12 cellular contexts compared by ENCODE assay signal in genomic region chr14:73477618-73478266, GRCh38. TPM values are rescaled to one million over a fixed set of nuclear protein-coding genes. Genes with fewer than 3 reads are reported as not detected.
A peak's percentile ranks its signal among the peaks of the same experiment; 100 is the strongest.
DNase-seq lines count a peak whose midpoint lies in the region; ATAC-seq, FAIRE-seq and TF ChIP-seq lines count a peak whose summit lies in the region.
"Had no signal": no experiment of that assay in that cellular context is flagged by ENCODE, and none has a peak within 500 bp of the region (broad histone marks: within the 10 kb centered on the region; RNA-seq: fewer than 3 reads in every experiment).

No MANE protein-coding gene starts in this region.

- H3K9me3 ChIP-seq in left ventricle myocardium inferior (replicated peaks) (no peaks in the 10 kb centered on the region), H1 (ENCODE audit: insufficient read depth in 2 of 2, low read depth in 1 of 2, low read length in 1 of 2) (no peaks in the 10 kb centered on the region), kidney (ENCODE audit: control insufficient read depth in 1 of 2, low read length in 2 of 2) (no peaks in the 10 kb centered on the region)

- no peak overlapping the region for H2BK12ac ChIP-seq in H1 (ENCODE audit: low read depth, low read length)

- no peak overlapping the region for H2BK15ac ChIP-seq in H1 (ENCODE audit: low read length)

- no peak overlapping the region for H4K5ac ChIP-seq in H1 (ENCODE audit: insufficient read length, low read depth, low read length)

- no peak overlapping the region for H3K18ac ChIP-seq in H1 (ENCODE audit: extremely low read depth, low read length)

- POLR2A ChIA-PET in H1 (lab: Charles Lee; ENCODE audit: partially characterized antibody): no interaction called here

- ATAC-seq in left ventricle myocardium superior (peak; percentile 43), HG03439 (IDR thresholded peaks at IDR 0.05; ENCODE audit: unreplicated experiment) (peak; percentile 70)
- peak; percentile 88 for ATAC-seq in stimulated activated memory B cell treated with anti-CD40 and anti-IgM and Interleukin-4, amounts not matched to agents 10 μg/mL and 1 μg/mL and 100 μg/mL, for 72 hours

- 95% methylated on average over 6 of the region's 6 CpGs; no CpG with 5 or more reads in 1 of the 2 experiments for WGBS in H1 (ENCODE audit: extremely low coverage in 1 of 2, insufficient coverage in 1 of 2, insufficient read length in 1 of 2, insufficient replicate concordance in 2 of 2, low coverage in 1 of 2, low lambda C conversion rate in 2 of 2, missing lambda C conversion rate in 1 of 2), 2 experiments

- no peak for TF ChIP-seq EP300 in H1 (IDR thresholded peaks at IDR 0.05; ENCODE audit: borderline replicate concordance in 1 of 2, low read depth in 2 of 2, low read length in 2 of 2)

- intact Hi-C loops in left ventricle myocardium superior (cut with micrococcal nuclease) (no loop called here), left ventricle myocardium inferior (cut with micrococcal nuclease) (loop anchor here (10.0 kb wide), 1 partner anchor 303 kb away; no protein-coding TSS in a partner anchor), kidney (cut with DNase I) (no loop called here)

- H3K9me3 Mint-ChIP-seq in stimulated activated memory B cell treated with anti-CD40 and anti-IgM and Interleukin-4, amounts not matched to agents 10 μg/mL and 1 μg/mL and 100 μg/mL, for 72 hours: no peaks in the 10 kb centered on the region
- H3K9me3 Mint-ChIP-seq: activated naive CD4-positive, alpha-beta T cell treated with anti-CD3 and anti-CD28 coated beads, Interleukin-2, amount 50 U/mL, for 24 hours had no signal

- no peaks in the 10 kb centered on the region for H3K79me2 ChIP-seq in H1 (ENCODE audit: control insufficient read depth in 1 of 2, insufficient read depth in 2 of 2, low read length in 2 of 2)

- no peaks in the 10 kb centered on the region for H3K79me1 ChIP-seq in H1 (ENCODE audit: low read depth, low read length)

- TF ChIP-seq RAD21 in H1 (IDR thresholded peaks at IDR 0.05 in 1 of 2, conservative IDR thresholded peaks at IDR 0.05 in 1 of 2; ENCODE audit: low read depth in 2 of 2, low read length in 2 of 2): no peak

- H3K23me2 ChIP-seq in H1 (ENCODE audit: low read depth, low read length): 0 out of 2 replicates have a peak, but pooled peaks cover 2% of the 10 kb centered on the region

- H3K4me1 ChIP-seq in left ventricle myocardium inferior (no peaks in the 10 kb centered on the region), H1 (replicated peaks in 1 of 4; ENCODE audit: control insufficient read depth in 3 of 4, insufficient read depth in 4 of 4, low read length in 3 of 4) (no peaks in the 10 kb centered on the region), kidney (ENCODE audit: control insufficient read depth in 1 of 2, insufficient read depth in 1 of 2, low read depth in 1 of 2, low read length in 2 of 2) (no peaks in the 10 kb centered on the region)

- H3K27ac Mint-ChIP-seq in stimulated activated memory B cell treated with anti-CD40 and anti-IgM and Interleukin-4, amounts not matched to agents 10 μg/mL and 1 μg/mL and 100 μg/mL, for 72 hours: no peak overlapping the region
- H3K27ac Mint-ChIP-seq: activated naive CD4-positive, alpha-beta T cell treated with anti-CD3 and anti-CD28 coated beads, Interleukin-2, amount 50 U/mL, for 24 hours had no signal

- no peak overlapping the region for H4K8ac ChIP-seq in H1 (ENCODE audit: extremely low read depth, insufficient read depth, low read length)

- no peak overlapping the region for H3K4me2 ChIP-seq in H1 (ENCODE audit: insufficient read depth in 1 of 2, low read depth in 2 of 2, low read length in 2 of 2)

- DNase-seq in left ventricle myocardium superior: no peak
- no peak for DNase-seq in left ventricle myocardium inferior
- no peak for DNase-seq in H1 (ENCODE audit: low read depth in 1 of 2, low spot score in 2 of 2)
- DNase-seq in mesenteric fat pad (ENCODE audit: low spot score): no peak
- no peak for DNase-seq in RKO (ENCODE audit: low spot score)
- DNase-seq in kidney: no peak
- DNase-seq: midbrain, NCI-H69 had no signal

- H4K91ac ChIP-seq in H1 (replicated peaks; ENCODE audit: insufficient read length, low read length): no peak overlapping the region

- H3K56ac ChIP-seq in H1 (replicated peaks; ENCODE audit: insufficient read length, low read depth, low read length): no peak overlapping the region

- no peak overlapping the region for H3K4me3 ChIP-seq in left ventricle myocardium inferior
- H3K4me3 ChIP-seq in H1 (ENCODE audit: extremely low read depth in 1 of 4, insufficient read depth in 2 of 4, low read depth in 3 of 4, low read length in 4 of 4): no peak overlapping the region
- H3K4me3 ChIP-seq in kidney (ENCODE audit: low read length in 2 of 2): no peak overlapping the region

- H3K4me1 Mint-ChIP-seq in stimulated activated memory B cell treated with anti-CD40 and anti-IgM and Interleukin-4, amounts not matched to agents 10 μg/mL and 1 μg/mL and 100 μg/mL, for 72 hours: peaks cover 7% of the 10 kb centered on the region
- H3K4me1 Mint-ChIP-seq: activated naive CD4-positive, alpha-beta T cell treated with anti-CD3 and anti-CD28 coated beads, Interleukin-2, amount 50 U/mL, for 24 hours had no signal

- no peak overlapping the region for H3K4me3 Mint-ChIP-seq in stimulated activated memory B cell treated with anti-CD40 and anti-IgM and Interleukin-4, amounts not matched to agents 10 μg/mL and 1 μg/mL and 100 μg/mL, for 72 hours
- H3K4me3 Mint-ChIP-seq: activated naive CD4-positive, alpha-beta T cell treated with anti-CD3 and anti-CD28 coated beads, Interleukin-2, amount 50 U/mL, for 24 hours had no signal

- H3K36me3 ChIP-seq in left ventricle myocardium inferior (no peaks in the 10 kb centered on the region), H1 (ENCODE audit: control insufficient read depth in 2 of 4, insufficient read depth in 4 of 4, low read length in 3 of 4) (no peaks in the 10 kb centered on the region), kidney (ENCODE audit: control insufficient read depth in 1 of 2, insufficient read depth in 2 of 2, low read length in 2 of 2) (no peaks in the 10 kb centered on the region)

- H2BK120ac ChIP-seq in H1 (replicated peaks; ENCODE audit: low read depth, low read length): no peak overlapping the region

- TF ChIP-seq CTCF in left ventricle myocardium inferior (IDR thresholded peaks at IDR 0.05; ENCODE audit: borderline replicate concordance) (no peak), H1 (IDR thresholded peaks at IDR 0.05; ENCODE audit: control extremely low read depth in 1 of 3, insufficient read depth in 1 of 3, low read depth in 1 of 3, low read length in 3 of 3) (no peak), kidney (IDR thresholded peaks at IDR 0.05; ENCODE audit: borderline replicate concordance, extremely low read depth, insufficient read depth) (no peak)

- no peaks in the 10 kb centered on the region for H4K20me1 ChIP-seq in H1 (replicated peaks in 1 of 2; ENCODE audit: control insufficient read depth in 1 of 2, insufficient read depth in 2 of 2, low read length in 2 of 2)

- TF ChIP-seq POLR2A in H1 (IDR thresholded peaks at IDR 0.05; ENCODE audit: control extremely low read depth in 1 of 2, low read depth in 2 of 2, low read length in 2 of 2): no peak

- H2BK5ac ChIP-seq in H1 (ENCODE audit: low read depth, low read length): no peak overlapping the region

- H3K27me3 ChIP-seq in left ventricle myocardium inferior (ENCODE audit: low read depth) (no peaks in the 10 kb centered on the region), H1 (replicated peaks in 1 of 4; ENCODE audit: control insufficient read depth in 3 of 4, extremely low read depth in 1 of 4, insufficient read depth in 3 of 4, low read length in 3 of 4) (no peaks in the 10 kb centered on the region)

- H2AFZ ChIP-seq in H1 (ENCODE audit: low read length): no peak overlapping the region

- H3K9ac ChIP-seq in H1 (replicated peaks in 1 of 4; ENCODE audit: extremely low read depth in 1 of 4, low read depth in 3 of 4, low read length in 3 of 4) (no peak overlapping the region), kidney (ENCODE audit: low read length in 2 of 2) (no peak overlapping the region)

- H2AK5ac ChIP-seq in H1 (ENCODE audit: low read depth, low read length): no peak overlapping the region

- no peak overlapping the region for H3K23ac ChIP-seq in H1 (ENCODE audit: insufficient read length)

- no peak for FAIRE-seq in H1 (lab: Jason Lieb, UNC)
- FAIRE-seq in kidney (lab: Jason Lieb, UNC): no peak

- no peaks in the 10 kb centered on the region for H3K36me3 Mint-ChIP-seq in stimulated activated memory B cell treated with anti-CD40 and anti-IgM and Interleukin-4, amounts not matched to agents 10 μg/mL and 1 μg/mL and 100 μg/mL, for 72 hours
- H3K36me3 Mint-ChIP-seq: activated naive CD4-positive, alpha-beta T cell treated with anti-CD3 and anti-CD28 coated beads, Interleukin-2, amount 50 U/mL, for 24 hours had no signal

- no peak overlapping the region for H2BK20ac ChIP-seq in H1 (ENCODE audit: low read length)

- CTCF ChIA-PET in H1 (lab: Charles Lee; ENCODE audit: partially characterized antibody): interaction anchor here (0.7 to 1.5 kb wide), 3 partner anchors 194 to 305 kb away, joined by 3 to 4 read pairs (median 3); no protein-coding TSS in a partner anchor

- H3K4ac ChIP-seq in H1 (replicated peaks; ENCODE audit: insufficient read length, low read depth, low read length): no peak overlapping the region

- no peaks in the 10 kb centered on the region for H3K27me3 Mint-ChIP-seq in stimulated activated memory B cell treated with anti-CD40 and anti-IgM and Interleukin-4, amounts not matched to agents 10 μg/mL and 1 μg/mL and 100 μg/mL, for 72 hours
- H3K27me3 Mint-ChIP-seq: activated naive CD4-positive, alpha-beta T cell treated with anti-CD3 and anti-CD28 coated beads, Interleukin-2, amount 50 U/mL, for 24 hours had no signal

- no peak overlapping the region for H3K14ac ChIP-seq in H1 (ENCODE audit: insufficient read length)

- no peak overlapping the region for H3K27ac ChIP-seq in left ventricle myocardium inferior (replicated peaks)
- H3K27ac ChIP-seq in H1 (ENCODE audit: low read depth, low read length): no peak overlapping the region
- no peak overlapping the region for H3K27ac ChIP-seq in kidney (ENCODE audit: low read depth in 2 of 2, low read length in 2 of 2)
- H3K27ac ChIP-seq: VCaP had no signal

RNA-seq across cellular contexts. Expression of gene RIOX1, which starts 13.0 kb away (rescaled TPM):
- total RNA-seq in left ventricle myocardium superior: 8.1 TPM
- total RNA-seq in left ventricle myocardium inferior: 8.1 TPM
- 31.6 and 34.4 TPM in 2 replicates for total RNA-seq in H1 (2021; fragmentation: NEBNext Ultra II Directional; extraction: Animal tissue kit (Norgen Biotek cat#: 25700))
- polyA plus RNA-seq in H1 (2011; rRNA removed): 27.2 and 36.3 TPM in 2 replicates
- polyA plus RNA-seq in H1 (2011; cell fraction: cytosol; rRNA removed): 27.5 TPM
- polyA plus RNA-seq in H1 (2011; cell fraction: nucleus; rRNA removed): 28.0 TPM
- polyA plus RNA-seq in H1 (2012, experiment 1 of 2): 24.3 to 27.5 TPM (median 25.4 TPM) in 4 replicates
- polyA plus RNA-seq in H1 (2012, experiment 2 of 2): 24.0 TPM
- 16.0 TPM for polyA plus RNA-seq in H1 (2013, experiment 1 of 2)
- polyA plus RNA-seq in H1 (2013, experiment 2 of 2): 16.0 TPM
- 21.3 and 24.6 TPM in 2 replicates for polyA minus RNA-seq in H1 (2011; rRNA and poly(A)+ RNA removed)
- polyA minus RNA-seq in H1 (2011; cell fraction: cytosol; rRNA and poly(A)+ RNA removed): 29.1 TPM
- 26.9 TPM for polyA minus RNA-seq in H1 (2011; cell fraction: nucleus; rRNA and poly(A)+ RNA removed)
- 11.0 TPM for total RNA-seq in mesenteric fat pad
- 12.4 TPM for total RNA-seq in kidney
- 7.7 TPM for polyA plus RNA-seq in kidney (ENCODE audit: insufficient read depth, low read depth, low replicate concordance)

RNA-seq across cellular contexts. Expression of gene NUMB, which starts 19.4 kb away (rescaled TPM):
- total RNA-seq in left ventricle myocardium superior (41.9 TPM), left ventricle myocardium inferior (32.1 TPM), mesenteric fat pad (76.4 TPM), kidney (104 TPM)
- total RNA-seq in H1 (2021; fragmentation: NEBNext Ultra II Directional; extraction: Animal tissue kit (Norgen Biotek cat#: 25700)): 44.3 and 54.3 TPM in 2 replicates
- polyA plus RNA-seq in H1 (2011; rRNA removed) (78.1 and 88.3 TPM in 2 replicates), kidney (ENCODE audit: insufficient read depth, low read depth, low replicate concordance) (42.4 TPM)
- polyA plus RNA-seq in H1 (2011; cell fraction: cytosol; rRNA removed): 58.1 TPM
- polyA plus RNA-seq in H1 (2011; cell fraction: nucleus; rRNA removed): 121 TPM
- polyA plus RNA-seq in H1 (2012, experiment 1 of 2): 31.8 to 40.4 TPM (median 38.1 TPM) in 4 replicates
- polyA plus RNA-seq in H1 (2012, experiment 2 of 2): 7.8 TPM
- 46.7 TPM for polyA plus RNA-seq in H1 (2013, experiment 1 of 2)
- 45.9 TPM for polyA plus RNA-seq in H1 (2013, experiment 2 of 2)
- 115 and 132 TPM in 2 replicates for polyA minus RNA-seq in H1 (2011; rRNA and poly(A)+ RNA removed)
- polyA minus RNA-seq in H1 (2011; cell fraction: cytosol; rRNA and poly(A)+ RNA removed): 37.5 TPM
- polyA minus RNA-seq in H1 (2011; cell fraction: nucleus; rRNA and poly(A)+ RNA removed): 91.3 TPM

RNA-seq across cellular contexts. Expression of gene ACOT1, which starts 59.2 kb away (rescaled TPM):
- total RNA-seq in left ventricle myocardium superior: 24.7 TPM
- total RNA-seq in left ventricle myocardium inferior: 20.3 TPM
- 1.5 and 1.9 TPM in 2 replicates for total RNA-seq in H1 (2021; fragmentation: NEBNext Ultra II Directional; extraction: Animal tissue kit (Norgen Biotek cat#: 25700))
- 4.0 and 4.3 TPM in 2 replicates for polyA plus RNA-seq in H1 (2011; rRNA removed)
- 4.0 TPM for polyA plus RNA-seq in H1 (2011; cell fraction: cytosol; rRNA removed)
- polyA plus RNA-seq in H1 (2011; cell fraction: nucleus; rRNA removed): 2.5 TPM
- polyA plus RNA-seq in H1 (2012, experiment 1 of 2): 1.4 to 3.6 TPM (median 2.9 TPM) in 4 replicates
- 3.5 TPM for polyA plus RNA-seq in H1 (2012, experiment 2 of 2)
- polyA plus RNA-seq in H1 (2013, experiment 1 of 2): 1.3 TPM
- 1.5 TPM for polyA plus RNA-seq in H1 (2013, experiment 2 of 2)
- 1.2 and 1.5 TPM in 2 replicates for polyA minus RNA-seq in H1 (2011; rRNA and poly(A)+ RNA removed)
- polyA minus RNA-seq in H1 (2011; cell fraction: cytosol; rRNA and poly(A)+ RNA removed): 1.6 TPM
- polyA minus RNA-seq in H1 (2011; cell fraction: nucleus; rRNA and poly(A)+ RNA removed): 2.2 TPM
- total RNA-seq in mesenteric fat pad: 12.7 TPM
- 10.9 TPM for total RNA-seq in kidney
- 43.0 TPM for polyA plus RNA-seq in kidney (ENCODE audit: insufficient read depth, low read depth, low replicate concordance)
